9 cellular contexts compared by ENCODE assay signal in the genomic region with DNA sequence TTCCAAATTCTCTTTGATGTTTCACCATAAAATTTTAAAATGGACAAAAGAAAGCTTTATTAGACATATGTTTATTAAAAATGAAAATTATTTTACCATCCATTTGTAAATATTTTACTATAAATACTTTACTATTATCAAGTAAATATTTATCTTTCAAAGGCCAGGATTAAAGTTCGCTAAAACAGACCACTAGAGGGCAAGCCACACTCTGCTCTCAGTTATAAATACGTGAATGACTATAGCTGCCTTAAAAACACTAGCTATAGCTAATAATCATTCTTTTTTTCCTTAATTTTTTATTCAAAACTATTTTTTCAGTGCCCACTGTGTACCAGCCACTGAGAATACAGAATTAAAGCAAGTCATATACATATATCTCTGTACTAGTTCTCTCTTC. TPM values are rescaled to one million over a fixed set of nuclear protein-coding genes. Genes with fewer than 3 reads are reported as not detected.
DNase-seq lines count a peak whose midpoint lies in the region; ATAC-seq and TF ChIP-seq lines count a peak whose summit lies in the region.
"Had no signal": no experiment of that assay in that cellular context is flagged by ENCODE, and none has a peak within 500 bp of the region (broad histone marks: within the 10 kb centered on the region; RNA-seq: fewer than 3 reads in every experiment).

No MANE protein-coding gene starts in this region.

- DNase-seq in NCI-H748 (lab: John Stamatoyannopoulos, UW; ENCODE audit: unreplicated experiment) (peak; percentile 28), NCI-H748 treated with DMSO at 0.1 percent for 48 hours (lab: John Stamatoyannopoulos, UW) (no peak), NCI-H82 treated with DMSO at 0.1 percent for 48 hours (lab: John Stamatoyannopoulos, UW; ENCODE audit: unreplicated experiment) (peak; percentile 19), epithelial cell of esophagus (ENCODE audit: low read depth) (peak; percentile 49), thoracic aorta (ENCODE audit: low spot score) (no peak), SK-N-DZ (ENCODE audit: low spot score) (no peak), activated gamma-delta T cell treated with Interleukin-2 at 50 U/mL for 16 hours (no peak)

- H3K4me1 ChIP-seq in thoracic aorta (ENCODE audit: control insufficient read depth in 1 of 2, low read depth in 2 of 2): peaks cover 5 to 15% of the 10 kb centered on the region in 2 donors

- no peaks in the 10 kb centered on the region for H3K9me3 ChIP-seq in thoracic aorta

- no peaks in the 10 kb centered on the region for H3K27me3 ChIP-seq in thoracic aorta (replicated peaks; ENCODE audit: insufficient read depth)

- no peaks in the 10 kb centered on the region for H3K36me3 ChIP-seq in thoracic aorta

- H3K27ac ChIP-seq in thoracic aorta: no peak overlapping the region

- TF ChIP-seq CTCF in epithelial cell of esophagus (IDR thresholded peaks at IDR 0.05; ENCODE audit: insufficient read depth, low read depth, low read length, missing control alignments) (peak; percentile 74), thoracic aorta (IDR thresholded peaks at IDR 0.05) (peak; percentile 59)

- no peak for ATAC-seq in thoracic aorta (ENCODE audit: insufficient number of reproducible peaks, low FRiP score, low read depth)
- no peak for ATAC-seq in GM18502 (IDR thresholded peaks at IDR 0.05; ENCODE audit: poor library complexity, unreplicated experiment)

- H3K4me3 ChIP-seq in epithelial cell of esophagus (ENCODE audit: low read length) (no peak overlapping the region), thoracic aorta (no peak overlapping the region)

RNA-seq across cellular contexts. Expression of a gene that starts 38.6 kb away (rescaled TPM):
- 10 to 100 TPM in 1 of 2 donors, 1 to 10 TPM in 1; 5.3 to 10.0 TPM for total RNA-seq in thoracic aorta
- polyA plus RNA-seq in SK-N-DZ (2014; cell fraction: cytosol; rRNA removed): 21.3 and 25.4 TPM in 2 replicates
- 22.7 and 33.3 TPM in 2 replicates for polyA plus RNA-seq in SK-N-DZ (2014; cell fraction: nucleus; rRNA removed)
- total RNA-seq: T-helper 2 cell treated with Interferon-gamma antibody and Interleukin-4, amounts not matched to agents 100 ng/mL and 5 ng/mL, for 36 hours had no signal

Comparison
In these comparisons a context has a peak if more than half of its experiments do, and no peak if none do; other contexts are left out.
1. DNase-seq: peak in NCI-H748 (single experiment), NCI-H82 treated with DMSO at 0.1 percent for 48 hours (single experiment) and epithelial cell of esophagus (single experiment); none in NCI-H748 treated with DMSO at 0.1 percent for 48 hours (single experiment), thoracic aorta (single experiment), SK-N-DZ (single experiment) and activated gamma-delta T cell treated with Interleukin-2 at 50 U/mL for 16 hours (single experiment).